ENCODE assay signal across 1 cellular context in the genomic region with DNA sequence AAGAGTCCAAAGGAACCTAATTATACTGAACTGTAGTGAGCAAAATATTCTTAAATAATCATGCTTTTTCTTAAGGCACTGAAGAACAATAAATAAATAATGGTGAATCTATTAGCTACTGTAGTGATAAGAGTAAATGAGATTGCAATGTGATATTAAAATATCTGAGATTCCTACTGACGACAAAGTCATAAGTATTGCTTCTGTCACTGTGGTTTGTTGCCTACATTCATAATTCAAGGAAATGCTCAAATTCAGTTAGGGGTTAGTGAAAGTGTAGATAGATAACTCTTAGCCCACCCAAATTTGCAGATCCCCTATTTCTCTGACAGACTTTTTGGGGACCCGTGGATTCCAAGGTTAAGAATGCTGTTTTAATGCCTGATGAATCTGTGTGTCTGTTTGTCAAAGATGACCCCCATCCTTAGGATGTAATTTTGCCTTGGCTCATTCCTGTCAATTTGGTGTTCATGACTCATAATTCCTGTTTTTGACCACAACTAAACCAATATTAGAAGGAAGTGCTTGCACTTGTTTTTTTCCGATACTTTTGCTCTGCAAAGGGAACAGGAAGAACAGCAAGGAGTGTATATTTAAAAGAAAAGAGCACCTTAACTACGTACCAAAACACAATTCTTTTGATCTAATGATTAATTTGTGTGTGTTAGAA.
TF ChIP-seq lines count a peak whose summit lies in the region.

No MANE protein-coding gene starts in this region.

TF ChIP-seq in HCT116, 20 proteins besides CTCF, POLR2A, EP300 and RAD21 (continued from another document):
- TF ChIP-seq, protein P1, sequence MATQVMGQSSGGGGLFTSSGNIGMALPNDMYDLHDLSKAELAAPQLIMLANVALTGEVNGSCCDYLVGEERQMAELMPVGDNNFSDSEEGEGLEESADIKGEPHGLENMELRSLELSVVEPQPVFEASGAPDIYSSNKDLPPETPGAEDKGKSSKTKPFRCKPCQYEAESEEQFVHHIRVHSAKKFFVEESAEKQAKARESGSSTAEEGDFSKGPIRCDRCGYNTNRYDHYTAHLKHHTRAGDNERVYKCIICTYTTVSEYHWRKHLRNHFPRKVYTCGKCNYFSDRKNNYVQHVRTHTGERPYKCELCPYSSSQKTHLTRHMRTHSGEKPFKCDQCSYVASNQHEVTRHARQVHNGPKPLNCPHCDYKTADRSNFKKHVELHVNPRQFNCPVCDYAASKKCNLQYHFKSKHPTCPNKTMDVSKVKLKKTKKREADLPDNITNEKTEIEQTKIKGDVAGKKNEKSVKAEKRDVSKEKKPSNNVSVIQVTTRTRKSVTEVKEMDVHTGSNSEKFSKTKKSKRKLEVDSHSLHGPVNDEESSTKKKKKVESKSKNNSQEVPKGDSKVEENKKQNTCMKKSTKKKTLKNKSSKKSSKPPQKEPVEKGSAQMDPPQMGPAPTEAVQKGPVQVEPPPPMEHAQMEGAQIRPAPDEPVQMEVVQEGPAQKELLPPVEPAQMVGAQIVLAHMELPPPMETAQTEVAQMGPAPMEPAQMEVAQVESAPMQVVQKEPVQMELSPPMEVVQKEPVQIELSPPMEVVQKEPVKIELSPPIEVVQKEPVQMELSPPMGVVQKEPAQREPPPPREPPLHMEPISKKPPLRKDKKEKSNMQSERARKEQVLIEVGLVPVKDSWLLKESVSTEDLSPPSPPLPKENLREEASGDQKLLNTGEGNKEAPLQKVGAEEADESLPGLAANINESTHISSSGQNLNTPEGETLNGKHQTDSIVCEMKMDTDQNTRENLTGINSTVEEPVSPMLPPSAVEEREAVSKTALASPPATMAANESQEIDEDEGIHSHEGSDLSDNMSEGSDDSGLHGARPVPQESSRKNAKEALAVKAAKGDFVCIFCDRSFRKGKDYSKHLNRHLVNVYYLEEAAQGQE (IDR thresholded peaks at IDR 0.05; ENCODE audit: low read depth): no peak
- TF ChIP-seq SP1 (IDR thresholded peaks at IDR 0.05; ENCODE audit: low read depth) (peak; percentile 89), CEBPB (IDR thresholded peaks at IDR 0.05; ENCODE audit: low read depth) (0 out of 2 replicates have a peak, but pooled peaks have one; percentile 46), SIN3A (IDR thresholded peaks at IDR 0.05; ENCODE audit: low read depth) (peak; percentile 73), ZFX (IDR thresholded peaks at IDR 0.05) (no peak)
